Comparison of ENCODE assay signal across 20 cellular contexts in genomic region chrX:2404816-2405215, GRCh38.
"Had no signal": no experiment of that assay in that cellular context is flagged by ENCODE, and none has a peak within 500 bp of the region (broad histone marks: within the 10 kb centered on the region; RNA-seq: fewer than 3 reads in every experiment).

No MANE protein-coding gene starts in this region.

- H3K4me3 ChIP-seq: left lung, right atrium auricular region, SJCRH30, skin epidermis, transverse colon had no signal

- H3K27ac Mint-ChIP-seq: activated T-helper 1 cell treated with anti-CD3 and anti-CD28 coated beads, Interleukin-12 subunit alpha, Interleukin-12 subunit beta, Interleukin-2, Interleukin-4 antibody, amounts not matched to agents 30 ng/mL and 10 ng/mL and 1 ng/mL, durations not matched to agents 14 hours and 24 hours and 36 hours; natural killer cell treated with Interleukin-12 subunit alpha and Interleukin-12 subunit beta and Interleukin-15 and Interleukin-18, amount 100 ng/mL, for 72 hours; T-helper 2 cell treated with Interferon-gamma antibody and Interleukin-4, amounts not matched to agents 5 μg/mL and 100 μg/mL, for 36 hours had no signal

- H3K4me3 Mint-ChIP-seq: activated T-helper 1 cell treated with anti-CD3 and anti-CD28 coated beads, Interleukin-12 subunit alpha, Interleukin-12 subunit beta, Interleukin-2, Interleukin-4 antibody, amounts not matched to agents 30 ng/mL and 10 ng/mL and 1 ng/mL, durations not matched to agents 14 hours and 24 hours and 36 hours; natural killer cell treated with Interleukin-12 subunit alpha and Interleukin-12 subunit beta and Interleukin-15 and Interleukin-18, amount 100 ng/mL, for 72 hours; T-helper 2 cell treated with Interferon-gamma antibody and Interleukin-4, amounts not matched to agents 5 μg/mL and 100 μg/mL, for 36 hours had no signal

- FAIRE-seq: bronchial epithelial cell had no signal

- H3K9me3 Mint-ChIP-seq: natural killer cell treated with Interleukin-12 subunit alpha and Interleukin-12 subunit beta and Interleukin-15 and Interleukin-18, amount 100 ng/mL, for 72 hours had no signal

- H3K27me3 ChIP-seq: left lung, right atrium auricular region, SJCRH30, transverse colon had no signal

- H3K4me1 ChIP-seq: parathyroid adenoma, right atrium auricular region, SJCRH30 had no signal

- H2AFZ ChIP-seq: parathyroid adenoma had no signal

- DNase-seq: activated CD4-positive, alpha-beta T cell treated with anti-CD3 and anti-CD28 coated beads, Interleukin-2, amount 50 U/mL, for 1 hour; activated naive CD4-positive, alpha-beta T cell treated with Interleukin-2 at 50 U/mL for 16 hours; anterior cingulate cortex; dermis blood vessel endothelial cell; erythroblast; islet precursor cell; left lung; SJCRH30; stimulated activated CD4-positive, alpha-beta T cell treated with anti-CD3 and anti-CD28 coated beads, Interleukin-4, amount 100 ng/mL, for 24 hours; stimulated activated naive CD4-positive, alpha-beta T cell treated with Interleukin-2 at 50 U/mL for 16 hours; SW 1271; transverse colon had no signal

- H3K27me3 Mint-ChIP-seq: natural killer cell treated with Interleukin-12 subunit alpha and Interleukin-12 subunit beta and Interleukin-15 and Interleukin-18, amount 100 ng/mL, for 72 hours had no signal

- H3K27ac ChIP-seq: left lung, parathyroid adenoma, right atrium auricular region, SJCRH30, transverse colon had no signal

- H3K9ac ChIP-seq: parathyroid adenoma had no signal

- H3K79me2 ChIP-seq: parathyroid adenoma had no signal

- ATAC-seq: activated CD4-positive, CD25-positive, alpha-beta regulatory T cell treated with anti-CD3 and anti-CD28 coated beads, Interleukin-2, amount 50 U/mL, for 24 hours; left lung; natural killer cell treated with Interleukin-12 subunit alpha and Interleukin-12 subunit beta and Interleukin-15 and Interleukin-18, amount 100 ng/mL, for 72 hours had no signal
